12 cellular contexts compared by ENCODE assay signal in genomic region chr16:24543949-24544348, GRCh38. TPM values are rescaled to one million over a fixed set of nuclear protein-coding genes. Genes with fewer than 3 reads are reported as not detected.
DNase-seq lines count a peak whose midpoint lies in the region; ATAC-seq, FAIRE-seq and TF ChIP-seq lines count a peak whose summit lies in the region.
"Had no signal": no experiment of that assay in that cellular context is flagged by ENCODE, and none has a peak within 500 bp of the region (broad histone marks: within the 10 kb centered on the region; RNA-seq: fewer than 3 reads in every experiment).

No MANE protein-coding gene starts in this region.

- intact Hi-C loops in HepG2 (cut with micrococcal nuclease; ENCODE audit: unreplicated experiment) (no loop called here), right lobe of liver (cut with DNase I) (no loop called here)
- intact Hi-C loops in activated T-helper 2 cell treated with anti-CD3 and anti-CD28 coated beads, Interferon-gamma antibody, Interleukin-2, Interleukin-4, amounts not matched to agents 10 μg/mL and 5 μg/mL and 100 μg/mL, durations not matched to agents 14 hours and 24 hours and 36 hours (cut with micrococcal nuclease), result loop anchor here (5.0 kb wide), 1 partner anchor 707 kb away; the partner anchor contains the start of gene PRKCB

- no peak for TF ChIP-seq RAD21 in HepG2 (CRISPR knock-in tag; IDR thresholded peaks at IDR 0.05)

- DNase-seq in HepG2 (ENCODE audit: low spot score), result no peak
- no peak for DNase-seq in right lobe of liver
- DNase-seq in activated T-helper 2 cell treated with anti-CD3 and anti-CD28 coated beads, Interferon-gamma antibody, Interleukin-2, Interleukin-4, amounts not matched to agents 10 μg/mL and 5 μg/mL and 100 μg/mL, durations not matched to agents 14 hours and 24 hours and 36 hours (ENCODE audit: low spot score), result no peak
- no peak for DNase-seq in memory B cell (ENCODE audit: low spot score in 2 of 2)
- DNase-seq in RCC 7860 (ENCODE audit: low spot score), result no peak
- no peak for DNase-seq in NOMO-1 treated with dmso at 0.1 percent for 144 hours (lab: John Stamatoyannopoulos, UW; ENCODE audit: unreplicated experiment)
- no peak for DNase-seq in KBM-7
- DNase-seq: activated effector memory CD4-positive, alpha-beta T cell treated with Interleukin-2 at 50 U/mL for 16 hours; Calu3; H9; stimulated activated CD4-positive, alpha-beta T cell treated with anti-CD3 and anti-CD28 coated beads, Interleukin-12 subunit alpha, Interleukin-12 subunit beta, amount 100 ng/mL, for 4 hours had no signal

- H3K4me1 Mint-ChIP-seq in activated T-helper 2 cell treated with anti-CD3 and anti-CD28 coated beads, Interferon-gamma antibody, Interleukin-2, Interleukin-4, amounts not matched to agents 10 μg/mL and 5 μg/mL and 100 μg/mL, durations not matched to agents 14 hours and 24 hours and 36 hours (ENCODE audit: low read depth), result peaks cover 48% of the 10 kb centered on the region
- peaks cover 26% of the 10 kb centered on the region for H3K4me1 Mint-ChIP-seq in memory B cell

- peak overlapping the region; percentile 85 for H3K4me2 ChIP-seq in HepG2 (ENCODE audit: low read depth, low read length)

- 92% methylated on average over 2 of the region's 2 CpGs for WGBS in HepG2 (ENCODE audit: low lambda C conversion rate)
- 24% methylated on average over 2 of the region's 2 CpGs for WGBS in right lobe of liver (ENCODE audit: insufficient coverage, low coverage, low lambda C conversion rate, missing lambda C conversion rate)

- H3K4me3 ChIP-seq in HepG2 (replicated peaks in 1 of 3; ENCODE audit: insufficient read depth in 1 of 3, low read depth in 2 of 3, low read length in 3 of 3) (no peak overlapping the region), right lobe of liver (no peak overlapping the region)

- peaks cover 82% of the 10 kb centered on the region for H3K36me3 Mint-ChIP-seq in activated T-helper 2 cell treated with anti-CD3 and anti-CD28 coated beads, Interferon-gamma antibody, Interleukin-2, Interleukin-4, amounts not matched to agents 10 μg/mL and 5 μg/mL and 100 μg/mL, durations not matched to agents 14 hours and 24 hours and 36 hours (ENCODE audit: low read depth)
- H3K36me3 Mint-ChIP-seq in memory B cell, result peaks cover 15% of the 10 kb centered on the region

- no peak for ATAC-seq in HepG2
- no peak for ATAC-seq in right lobe of liver
- no peak for ATAC-seq in memory B cell (ENCODE audit: low read depth)
- ATAC-seq in GM21423 (IDR thresholded peaks at IDR 0.05; ENCODE audit: unreplicated experiment), result no peak

- no TSS peak for BruUV-seq in HepG2 (replicated peaks; lab: Mats Ljungman, UMichigan)

- H3K4me1 ChIP-seq in HepG2 (ENCODE audit: insufficient read depth, low read length), result peaks cover 51% of the 10 kb centered on the region
- H3K4me1 ChIP-seq in right lobe of liver, result peaks cover 0 to 31% (median 2%) of the 10 kb centered on the region in 4 donors

- CTCF ChIA-PET in HepG2 (lab: Yijun Ruan, JAX; ENCODE audit: low intra/inter-chr PET ratio, low total read pairs), result no interaction called here

- no peaks in the 10 kb centered on the region; a peak in 1 of 5 replicates for H3K27me3 ChIP-seq in HepG2 (ENCODE audit: control insufficient read depth in 1 of 2, insufficient read depth in 2 of 2, low read length in 2 of 2)
- H3K27me3 ChIP-seq in right lobe of liver, result no peaks in the 10 kb centered on the region

- H2AFZ ChIP-seq in HepG2 (ENCODE audit: low read length), result no peak overlapping the region

- H3K9me3 Mint-ChIP-seq in activated T-helper 2 cell treated with anti-CD3 and anti-CD28 coated beads, Interferon-gamma antibody, Interleukin-2, Interleukin-4, amounts not matched to agents 10 μg/mL and 5 μg/mL and 100 μg/mL, durations not matched to agents 14 hours and 24 hours and 36 hours, result no peaks in the 10 kb centered on the region
- H3K9me3 Mint-ChIP-seq in memory B cell, result no peaks in the 10 kb centered on the region

- no peak overlapping the region for H3K9ac ChIP-seq in HepG2 (ENCODE audit: insufficient read depth, low read depth, low read length)

- TF ChIP-seq EP300 in HepG2 (IDR thresholded peaks at IDR 0.05; ENCODE audit: low read depth in 2 of 2, low read length in 2 of 2), result no peak
- TF ChIP-seq EP300 in HepG2 (CRISPR knock-in tag; IDR thresholded peaks at IDR 0.05; ENCODE audit: borderline replicate concordance), result no peak

- H3K27ac ChIP-seq in HepG2 (ENCODE audit: extremely low read length, insufficient read depth, low read length) (no peak overlapping the region), right lobe of liver (peak overlapping the region in 1 of 3 donors; percentile 18)

- H3K27ac Mint-ChIP-seq in activated T-helper 2 cell treated with anti-CD3 and anti-CD28 coated beads, Interferon-gamma antibody, Interleukin-2, Interleukin-4, amounts not matched to agents 10 μg/mL and 5 μg/mL and 100 μg/mL, durations not matched to agents 14 hours and 24 hours and 36 hours, result no peak overlapping the region
- no peak overlapping the region for H3K27ac Mint-ChIP-seq in memory B cell

- in situ Hi-C loops in HepG2 (cut with HindIII; ENCODE audit: extremely low pct_ligation_motif_present, low pct_unique_long_range_greater_than_20kb) (no loop called here), KBM-7 (cut with MboI; ENCODE audit: low pct_unique_long_range_greater_than_20kb, low sequenced_read_pairs) (no loop called here)

- H3K27me3 Mint-ChIP-seq in activated T-helper 2 cell treated with anti-CD3 and anti-CD28 coated beads, Interferon-gamma antibody, Interleukin-2, Interleukin-4, amounts not matched to agents 10 μg/mL and 5 μg/mL and 100 μg/mL, durations not matched to agents 14 hours and 24 hours and 36 hours (ENCODE audit: low read depth), result no peaks in the 10 kb centered on the region
- H3K27me3 Mint-ChIP-seq in memory B cell, result no peaks in the 10 kb centered on the region

- TF ChIP-seq CTCF in HepG2 (CRISPR knock-in tag; IDR thresholded peaks at IDR 0.05), result no peak
- TF ChIP-seq CTCF in right lobe of liver (IDR thresholded peaks at IDR 0.05), result no peak

- POLR2A ChIA-PET in HepG2 (lab: Yijun Ruan, JAX), result no interaction called here

- H3K4me3 Mint-ChIP-seq in activated T-helper 2 cell treated with anti-CD3 and anti-CD28 coated beads, Interferon-gamma antibody, Interleukin-2, Interleukin-4, amounts not matched to agents 10 μg/mL and 5 μg/mL and 100 μg/mL, durations not matched to agents 14 hours and 24 hours and 36 hours (ENCODE audit: low read depth), result peak overlapping the region; percentile 13
- H3K4me3 Mint-ChIP-seq in memory B cell, result peak overlapping the region; percentile 47
- H3K4me3 Mint-ChIP-seq: H9 had no signal

- H3K9me3 ChIP-seq in HepG2 (ENCODE audit: low read length) (no peaks in the 10 kb centered on the region), right lobe of liver (no peaks in the 10 kb centered on the region)

- FAIRE-seq in HepG2 (lab: Jason Lieb, UNC) (no peak), RCC 7860 (lab: Jason Lieb, UNC) (no peak)

- H3K36me3 ChIP-seq in HepG2 (replicated peaks in 1 of 2; ENCODE audit: control insufficient read depth in 1 of 2, insufficient read depth in 2 of 2, low read length in 2 of 2) (peaks cover 7 to 45% of the 10 kb centered on the region in 2 experiments), right lobe of liver (peaks cover 0 to 22% (median 9%) of the 10 kb centered on the region in 4 donors)

- H3K79me2 ChIP-seq in HepG2 (ENCODE audit: insufficient read depth, low read length), result peaks cover 81% of the 10 kb centered on the region

- H4K20me1 ChIP-seq in HepG2 (ENCODE audit: insufficient read depth, low read length), result peaks cover 54% of the 10 kb centered on the region

- TF ChIP-seq POLR2A in HepG2 (IDR thresholded peaks at IDR 0.05; ENCODE audit: insufficient read depth in 1 of 2, low read depth in 2 of 2, low read length in 2 of 2) (no peak), right lobe of liver (IDR thresholded peaks at IDR 0.05) (no peak)

TF ChIP-seq in HepG2, 621 proteins besides CTCF, POLR2A, EP300 and RAD21:
- TF ChIP-seq RBFOX2 (IDR thresholded peaks at IDR 0.05; ENCODE audit: low read depth, low read length), result 0 out of 2 replicates have a peak, but pooled peaks have one; percentile 13
- no peak for TF ChIP-seq ZSCAN25 (CRISPR knock-in tag; IDR thresholded peaks at IDR 0.05)

RNA-seq across cellular contexts. Expression of gene RBBP6, which starts 4.6 kb away (rescaled TPM):
- 37.1 and 45.0 TPM in 2 replicates for total RNA-seq in HepG2 (2016; rRNA removed; fragmentation: Illumina TruSeq; extraction: Trizol)
- total RNA-seq in HepG2 (2016; cell fraction: cytosol; rRNA removed; fragmentation: Illumina TruSeq; extraction: Trizol; ENCODE audit: low read depth), result 5.3 and 7.1 TPM in 2 replicates
- total RNA-seq in HepG2 (2016; cell fraction: insoluble cytoplasmic fraction; rRNA removed; fragmentation: Illumina TruSeq; extraction: Trizol), result 37.1 and 40.4 TPM in 2 replicates
- 16.1 and 20.2 TPM in 2 replicates for total RNA-seq in HepG2 (2016; cell fraction: membrane; rRNA removed; fragmentation: Illumina TruSeq; extraction: Trizol)
- 100 TPM in 2 replicates for total RNA-seq in HepG2 (2016; cell fraction: nucleus; rRNA removed; fragmentation: Illumina TruSeq; extraction: Trizol)
- 54.6 and 70.9 TPM in 2 replicates for polyA plus RNA-seq in HepG2 (2011; rRNA removed)
- polyA plus RNA-seq in HepG2 (2011; cell fraction: cytosol; rRNA removed), result 20.1 and 29.0 TPM in 2 replicates
- polyA plus RNA-seq in HepG2 (2011; cell fraction: nucleus; rRNA removed), result 53.4 and 70.4 TPM in 2 replicates
- polyA plus RNA-seq in HepG2 (2012), result 46.6 and 50.5 TPM in 2 replicates
- 4.2 and 4.3 TPM in 2 replicates for polyA plus RNA-seq in HepG2 (2016; cell fraction: cytosol; fragmentation: Illumina TruSeq; extraction: Trizol; ENCODE audit: low read depth)
- polyA plus RNA-seq in HepG2 (2016; cell fraction: insoluble cytoplasmic fraction; fragmentation: Illumina TruSeq; extraction: Trizol; ENCODE audit: low read depth), result 48.3 and 54.3 TPM in 2 replicates
- polyA plus RNA-seq in HepG2 (2016; cell fraction: membrane; fragmentation: Illumina TruSeq; extraction: Trizol; ENCODE audit: low read depth), result 11.1 and 13.9 TPM in 2 replicates
- polyA plus RNA-seq in HepG2 (2016; cell fraction: nucleus; fragmentation: Illumina TruSeq; extraction: Trizol; ENCODE audit: insufficient read depth, low read depth), result 129 and 135 TPM in 2 replicates
- polyA minus RNA-seq in HepG2 (2011; rRNA and poly(A)+ RNA removed; ENCODE audit: low replicate concordance), result 37.4 and 45.1 TPM in 2 replicates
- polyA minus RNA-seq in HepG2 (2011; cell fraction: cytosol; rRNA and poly(A)+ RNA removed), result 20.8 and 30.1 TPM in 2 replicates
- polyA minus RNA-seq in HepG2 (2011; cell fraction: nucleus; rRNA and poly(A)+ RNA removed), result 289 and 299 TPM in 2 replicates
- 10 to 100 TPM; 16.0 to 24.8 (median 20.1) TPM for total RNA-seq in right lobe of liver
- 63.8 and 65.4 TPM in 2 replicates for total RNA-seq in activated T-helper 2 cell treated with anti-CD3 and anti-CD28 coated beads, Interferon-gamma antibody, Interleukin-2, Interleukin-4, amounts not matched to agents 10 μg/mL and 5 μg/mL and 100 μg/mL, durations not matched to agents 14 hours and 24 hours and 36 hours
